Comparison of ENCODE assay signal across 20 cellular contexts in genomic region chr21:37873655-37874054, GRCh38. TPM values are rescaled to one million over a fixed set of nuclear protein-coding genes. Genes with fewer than 3 reads are reported as not detected.
DNase-seq lines count a peak whose midpoint lies in the region; TF ChIP-seq lines count a peak whose summit lies in the region.
"Had no signal": no experiment of that assay in that cellular context is flagged by ENCODE, and none has a peak within 500 bp of the region (broad histone marks: within the 10 kb centered on the region; RNA-seq: fewer than 3 reads in every experiment).

No MANE protein-coding gene starts in this region.

- H3K27me3 ChIP-seq in liver (ENCODE audit: control insufficient read depth in 4 of 4, insufficient read depth in 4 of 4, low read length in 3 of 4) (peaks cover 0 to under 1% (median 0%) of the 10 kb centered on the region in 4 donors), Karpas-422 (ENCODE audit: low read length) (no peaks in the 10 kb centered on the region)
- H3K27me3 ChIP-seq: BLaER1, ovary had no signal

- H3K36me3 Mint-ChIP-seq in chondrocyte (ENCODE audit: low read depth), result no peaks in the 10 kb centered on the region
- H3K36me3 Mint-ChIP-seq in activated CD4-positive, alpha-beta memory T cell treated with anti-CD3 and anti-CD28 coated beads, Interleukin-2, amount 10 ng/mL, durations not matched to agents 7 days and 5 days (ENCODE audit: low read depth), result no peaks in the 10 kb centered on the region

- H3K27me3 Mint-ChIP-seq in chondrocyte (ENCODE audit: low read depth), result no peaks in the 10 kb centered on the region
- no peaks in the 10 kb centered on the region for H3K27me3 Mint-ChIP-seq in activated CD4-positive, alpha-beta memory T cell treated with anti-CD3 and anti-CD28 coated beads, Interleukin-2, amount 10 ng/mL, durations not matched to agents 7 days and 5 days

- H3K4me1 Mint-ChIP-seq in chondrocyte (ENCODE audit: low read depth), result peaks cover 38% of the 10 kb centered on the region
- no peaks in the 10 kb centered on the region for H3K4me1 Mint-ChIP-seq in activated CD4-positive, alpha-beta memory T cell treated with anti-CD3 and anti-CD28 coated beads, Interleukin-2, amount 10 ng/mL, durations not matched to agents 7 days and 5 days

- H3K9me2 ChIP-seq in Karpas-422 (replicated peaks; ENCODE audit: insufficient read depth, low read length), result no peaks in the 10 kb centered on the region

- TF ChIP-seq CTCF in AG10803 (conservative IDR thresholded peaks at IDR 0.05; ENCODE audit: low read length), result peak; percentile 44
- TF ChIP-seq CTCF in LNCaP clone FGC (IDR thresholded peaks at IDR 0.05; ENCODE audit: control insufficient read depth, extremely low read depth, insufficient read depth), result peak; percentile 15; the same call in 1 of the 2 replicates
- peak; percentile 65 for TF ChIP-seq CTCF in chondrocyte (IDR thresholded peaks at IDR 0.05)
- peak; percentile 26 for TF ChIP-seq CTCF in liver (IDR thresholded peaks at IDR 0.05; ENCODE audit: low read depth, low read length, missing input control)
- TF ChIP-seq CTCF in GM10248 (IDR thresholded peaks at IDR 0.05; ENCODE audit: control extremely low read depth, extremely low read depth, low read depth, missing control alignments), result no peak

- H4K20me1 ChIP-seq in Karpas-422 (ENCODE audit: insufficient read depth, low read depth, low read length), result no peaks in the 10 kb centered on the region
- H4K20me1 ChIP-seq: BLaER1 had no signal

- H3K27ac Mint-ChIP-seq in chondrocyte (ENCODE audit: unreplicated experiment), result no peak overlapping the region
- no peak overlapping the region for H3K27ac Mint-ChIP-seq in activated CD4-positive, alpha-beta memory T cell treated with anti-CD3 and anti-CD28 coated beads, Interleukin-2, amount 10 ng/mL, durations not matched to agents 7 days and 5 days
- H3K27ac Mint-ChIP-seq: T-helper 2 cell treated with Interferon-gamma antibody and Interleukin-4, amounts not matched to agents 5 μg/mL and 100 μg/mL, for 36 hours had no signal

- H3K27ac ChIP-seq in liver (ENCODE audit: low read depth in 1 of 2, low read length in 2 of 2) (no peak overlapping the region), Karpas-422 (ENCODE audit: low read length) (no peak overlapping the region)
- H3K27ac ChIP-seq: BLaER1, ovary, stomach had no signal

- no peaks in the 10 kb centered on the region for H3K36me3 ChIP-seq in liver (ENCODE audit: control insufficient read depth in 4 of 4, insufficient read depth in 3 of 4, low read depth in 1 of 4, low read length in 3 of 4)
- H3K36me3 ChIP-seq in Karpas-422 (ENCODE audit: insufficient read depth, low read length), result no peaks in the 10 kb centered on the region
- H3K36me3 ChIP-seq: BLaER1, HAP-1, ovary, stomach had no signal

- CTCF ChIA-PET in GM10248 (lab: Yijun Ruan, JAX), result interaction anchor here (1.3 kb wide), 1 partner anchor 11 kb away, joined by 3 read pairs; no protein-coding TSS in a partner anchor
- CTCF ChIA-PET in activated CD4-positive, alpha-beta memory T cell treated with anti-CD3 and anti-CD28 coated beads, Interleukin-2, amount 10 ng/mL, durations not matched to agents 7 days and 5 days (lab: Charles Lee), result no interaction called here

- POLR2A ChIA-PET in GM10248 (lab: Yijun Ruan, JAX), result no interaction called here
- POLR2A ChIA-PET in activated CD4-positive, alpha-beta memory T cell treated with anti-CD3 and anti-CD28 coated beads, Interleukin-2, amount 10 ng/mL, durations not matched to agents 7 days and 5 days (lab: Charles Lee), result no interaction called here

- H3K4me3 ChIP-seq in AG10803 (ENCODE audit: low read length), result no peak overlapping the region
- no peak overlapping the region for H3K4me3 ChIP-seq in LNCaP clone FGC (ENCODE audit: low read depth, low read length)
- no peak overlapping the region for H3K4me3 ChIP-seq in liver (ENCODE audit: low read depth in 1 of 3, low read length in 3 of 3)
- H3K4me3 ChIP-seq in Karpas-422 (ENCODE audit: low read length), result no peak overlapping the region
- H3K4me3 ChIP-seq: BLaER1, HAP-1, ovary, stomach had no signal

- H3K4me3 Mint-ChIP-seq in chondrocyte (ENCODE audit: unreplicated experiment), result no peak overlapping the region
- no peak overlapping the region for H3K4me3 Mint-ChIP-seq in activated CD4-positive, alpha-beta memory T cell treated with anti-CD3 and anti-CD28 coated beads, Interleukin-2, amount 10 ng/mL, durations not matched to agents 7 days and 5 days
- H3K4me3 Mint-ChIP-seq: T-helper 2 cell treated with Interferon-gamma antibody and Interleukin-4, amounts not matched to agents 5 μg/mL and 100 μg/mL, for 36 hours had no signal

- H2AFZ ChIP-seq in Karpas-422 (ENCODE audit: low read length), result no peak overlapping the region

- no peak overlapping the region for H3K9ac ChIP-seq in liver (ENCODE audit: low read depth in 1 of 2, low read length in 2 of 2)
- H3K9ac ChIP-seq in Karpas-422 (ENCODE audit: low read length), result no peak overlapping the region
- H3K9ac ChIP-seq: BLaER1 had no signal

- peak; percentile 58 to 80 for TF ChIP-seq RAD21 in liver (IDR thresholded peaks at IDR 0.05)

- H3K4me2 ChIP-seq in Karpas-422 (ENCODE audit: low read depth, low read length, poor library complexity, severe bottlenecking), result no peak overlapping the region
- H3K4me2 ChIP-seq: BLaER1 had no signal

- WGBS in liver, result 52% methylated on average over 3 of the region's 3 CpGs

- H3K79me2 ChIP-seq in Karpas-422 (ENCODE audit: low read length), result no peaks in the 10 kb centered on the region

- no peaks in the 10 kb centered on the region for H3K9me3 ChIP-seq in liver (ENCODE audit: control insufficient read depth in 4 of 4, low read length in 3 of 4)
- H3K9me3 ChIP-seq in Karpas-422 (ENCODE audit: low read length), result no peaks in the 10 kb centered on the region
- H3K9me3 ChIP-seq: BLaER1, HAP-1, ovary, stomach had no signal

- H3K9me3 Mint-ChIP-seq in chondrocyte (ENCODE audit: low read depth), result peaks cover 2% of the 10 kb centered on the region
- H3K9me3 Mint-ChIP-seq in activated CD4-positive, alpha-beta memory T cell treated with anti-CD3 and anti-CD28 coated beads, Interleukin-2, amount 10 ng/mL, durations not matched to agents 7 days and 5 days, result no peaks in the 10 kb centered on the region
- H3K9me3 Mint-ChIP-seq: T-helper 2 cell treated with Interferon-gamma antibody and Interleukin-4, amounts not matched to agents 5 μg/mL and 100 μg/mL, for 36 hours had no signal

- no peak for DNase-seq in AG10803 (ENCODE audit: low read depth)
- DNase-seq in LNCaP clone FGC (ENCODE audit: low read depth), result no peak
- DNase-seq in chondrocyte (ENCODE audit: low spot score), result no peak
- no peak for DNase-seq in GM10248 (ENCODE audit: extremely low spot score)
- DNase-seq in Ammon's horn (ENCODE audit: low spot score), result no peak
- no peak for DNase-seq in activated CD4-positive, alpha-beta memory T cell treated with anti-CD3 and anti-CD28 coated beads, Interleukin-2, amount 10 ng/mL, durations not matched to agents 7 days and 5 days
- no peak for DNase-seq in Karpas-422
- DNase-seq: activated CD4-positive, alpha-beta T cell treated with anti-CD3 and anti-CD28 coated beads, Interleukin-2, amount 50 U/mL, for 4 hours; activated effector memory CD4-positive, alpha-beta T cell treated with anti-CD3 and anti-CD28 coated beads, Interleukin-2, amount 50 U/mL, for 16 hours; anterior cingulate cortex; DMS79; midbrain; NCI-H187 treated with DMSO at 0.1 percent for 48 hours; NCI-H774; ovary; stomach had no signal

- H3K4me1 ChIP-seq in liver (ENCODE audit: control insufficient read depth in 4 of 4, insufficient read depth in 4 of 4, low read length in 3 of 4) (no peaks in the 10 kb centered on the region), Karpas-422 (ENCODE audit: low read length) (no peaks in the 10 kb centered on the region)
- H3K4me1 ChIP-seq: HAP-1, stomach had no signal

TF ChIP-seq in liver, 16 proteins besides CTCF, POLR2A, EP300 and RAD21:
- TF ChIP-seq HNF4A (conservative IDR thresholded peaks at IDR 0.05) (no peak), EGR1 (IDR thresholded peaks at IDR 0.05; ENCODE audit: low read depth in 2 of 2) (no peak), ZBTB33 (IDR thresholded peaks at IDR 0.05) (no peak), NR2F2 (IDR thresholded peaks at IDR 0.05) (no peak), RXRA (IDR thresholded peaks at IDR 0.05) (no peak), JUND (IDR thresholded peaks at IDR 0.05) (no peak), TAF1 (conservative IDR thresholded peaks at IDR 0.05) (no peak), ATF3 (IDR thresholded peaks at IDR 0.05) (no peak)

RNA-seq across cellular contexts. Expression of gene KCNJ6, which starts 42.6 kb away (rescaled TPM):
- total RNA-seq in chondrocyte (4.2 to 15.3 TPM (median 4.4 TPM) in 3 replicates), liver (not detected)
- under 1 TPM in 1 of 2 donors, not detected in 1; 0.01 TPM for polyA plus RNA-seq in liver
- total RNA-seq in activated CD4-positive, alpha-beta memory T cell treated with anti-CD3 and anti-CD28 coated beads, Interleukin-2, amount 10 ng/mL, durations not matched to agents 7 days and 5 days, result not detected
- not detected in 2 replicates for total RNA-seq in Karpas-422 (2014; rRNA removed; shearing (Covaris generic); ENCODE audit: low replicate concordance)
- total RNA-seq: ovary had no signal
